In the genomic region with DNA sequence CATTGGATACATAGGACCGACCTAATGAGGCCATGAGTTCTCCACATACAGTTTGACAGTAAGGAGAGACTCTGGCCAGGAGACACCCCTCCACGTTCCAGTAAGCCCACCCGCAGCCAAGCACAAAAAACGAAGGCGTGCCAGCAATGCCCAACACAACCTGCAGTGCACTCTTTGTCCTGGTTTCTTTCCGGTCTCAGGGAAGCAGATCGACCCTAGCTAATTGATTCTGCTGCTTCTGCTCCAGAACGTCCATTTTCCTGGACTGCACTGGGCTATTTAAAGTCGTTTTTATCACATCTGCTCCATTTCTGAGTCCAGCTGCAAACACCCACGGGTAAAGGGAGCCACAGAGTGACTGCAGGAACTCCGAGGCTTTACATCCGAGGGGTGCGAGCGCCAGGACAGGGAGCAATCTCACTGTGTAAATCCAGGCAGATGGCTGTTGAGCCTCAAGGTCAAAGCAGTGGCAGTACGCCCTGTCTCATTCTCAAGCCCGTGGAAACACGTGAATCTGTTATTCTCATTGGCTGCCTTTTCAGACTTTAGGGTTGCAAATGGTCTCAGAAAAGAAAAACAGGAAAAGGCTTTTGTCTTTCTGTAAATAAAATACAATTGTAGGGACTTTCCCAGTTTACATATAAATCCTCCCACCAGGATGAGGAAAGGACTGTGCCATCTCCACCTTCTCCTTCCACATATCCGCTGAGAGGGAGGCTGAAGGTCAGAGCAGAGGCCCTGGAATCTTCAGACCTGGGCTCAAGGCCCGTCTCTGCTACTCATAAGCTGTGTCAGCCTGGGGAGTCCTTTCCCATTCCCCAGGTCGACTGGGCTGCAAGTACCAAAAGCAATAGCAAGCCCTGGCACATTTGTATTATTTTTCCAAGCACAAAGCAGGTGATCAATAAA, we compare ENCODE assay signal across 1 cellular context.
TF ChIP-seq lines count a peak whose summit lies in the region.

No MANE protein-coding gene starts in this region.

TF ChIP-seq in HepG2, 621 proteins besides CTCF, POLR2A, EP300 and RAD21 (continued from another document):
- TF ChIP-seq, protein P1, sequence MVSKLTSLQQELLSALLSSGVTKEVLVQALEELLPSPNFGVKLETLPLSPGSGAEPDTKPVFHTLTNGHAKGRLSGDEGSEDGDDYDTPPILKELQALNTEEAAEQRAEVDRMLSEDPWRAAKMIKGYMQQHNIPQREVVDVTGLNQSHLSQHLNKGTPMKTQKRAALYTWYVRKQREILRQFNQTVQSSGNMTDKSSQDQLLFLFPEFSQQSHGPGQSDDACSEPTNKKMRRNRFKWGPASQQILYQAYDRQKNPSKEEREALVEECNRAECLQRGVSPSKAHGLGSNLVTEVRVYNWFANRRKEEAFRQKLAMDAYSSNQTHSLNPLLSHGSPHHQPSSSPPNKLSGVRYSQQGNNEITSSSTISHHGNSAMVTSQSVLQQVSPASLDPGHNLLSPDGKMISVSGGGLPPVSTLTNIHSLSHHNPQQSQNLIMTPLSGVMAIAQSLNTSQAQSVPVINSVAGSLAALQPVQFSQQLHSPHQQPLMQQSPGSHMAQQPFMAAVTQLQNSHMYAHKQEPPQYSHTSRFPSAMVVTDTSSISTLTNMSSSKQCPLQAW (CRISPR knock-in tag; IDR thresholded peaks at IDR 0.05): 0 out of 2 replicates have a peak, but pooled peaks have one; percentile 17
- TF ChIP-seq SALL1 (CRISPR knock-in tag; IDR thresholded peaks at IDR 0.05) (0 out of 2 replicates have a peak, but pooled peaks have one; percentile 13), GPBP1L1 (CRISPR knock-in tag; IDR thresholded peaks at IDR 0.05) (no peak), ZNF34 (CRISPR knock-in tag; IDR thresholded peaks at IDR 0.05; ENCODE audit: borderline replicate concordance) (no peak), ZNF605 (CRISPR knock-in tag; IDR thresholded peaks at IDR 0.05) (no peak), HCFC1 (IDR thresholded peaks at IDR 0.05; ENCODE audit: low read depth, low read length) (no peak), ZNF296 (CRISPR knock-in tag; conservative IDR thresholded peaks at IDR 0.05) (no peak), TCF12 (IDR thresholded peaks at IDR 0.05) (no peak), TCF12 (CRISPR knock-in tag; IDR thresholded peaks at IDR 0.05) (no peak), ZNF407 (CRISPR knock-in tag; IDR thresholded peaks at IDR 0.05; ENCODE audit: not compliant biosample characterization) (no peak), SMAD9 (CRISPR knock-in tag; IDR thresholded peaks at IDR 0.05) (no peak), ZNF550 (CRISPR knock-in tag; IDR thresholded peaks at IDR 0.05; ENCODE audit: borderline replicate concordance) (no peak), ZNF782 (CRISPR knock-in tag; IDR thresholded peaks at IDR 0.05; ENCODE audit: borderline replicate concordance) (no peak)
- TF ChIP-seq, protein P2, sequence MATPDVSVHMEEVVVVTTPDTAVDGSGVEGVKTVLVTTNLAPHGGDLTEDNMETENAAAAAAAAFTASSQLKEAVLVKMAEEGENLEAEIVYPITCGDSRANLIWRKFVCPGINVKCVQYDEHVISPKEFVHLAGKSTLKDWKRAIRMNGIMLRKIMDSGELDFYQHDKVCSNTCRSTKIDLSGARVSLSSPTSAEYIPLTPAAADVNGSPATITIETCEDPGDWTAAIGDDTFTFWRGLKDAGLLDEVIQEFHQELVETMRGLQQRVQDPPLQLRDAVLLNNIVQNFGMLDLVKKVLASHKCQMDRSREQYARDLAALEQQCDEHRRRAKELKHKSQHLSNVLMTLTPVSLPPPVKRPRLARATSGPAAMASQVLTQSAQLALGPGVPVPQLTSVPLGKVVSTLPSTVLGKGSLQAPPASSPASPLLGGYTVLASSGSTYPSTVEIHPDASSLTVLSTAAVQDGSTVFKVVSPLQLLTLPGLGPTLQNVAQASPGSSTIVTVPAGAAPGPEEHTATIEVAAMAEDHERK (CRISPR knock-in tag; IDR thresholded peaks at IDR 0.05; ENCODE audit: low read depth): no peak
TF ChIP-seq in HepG2: peak in this region for 3.
